Comparison of ENCODE assay signal across 9 cellular contexts in the genomic region with DNA sequence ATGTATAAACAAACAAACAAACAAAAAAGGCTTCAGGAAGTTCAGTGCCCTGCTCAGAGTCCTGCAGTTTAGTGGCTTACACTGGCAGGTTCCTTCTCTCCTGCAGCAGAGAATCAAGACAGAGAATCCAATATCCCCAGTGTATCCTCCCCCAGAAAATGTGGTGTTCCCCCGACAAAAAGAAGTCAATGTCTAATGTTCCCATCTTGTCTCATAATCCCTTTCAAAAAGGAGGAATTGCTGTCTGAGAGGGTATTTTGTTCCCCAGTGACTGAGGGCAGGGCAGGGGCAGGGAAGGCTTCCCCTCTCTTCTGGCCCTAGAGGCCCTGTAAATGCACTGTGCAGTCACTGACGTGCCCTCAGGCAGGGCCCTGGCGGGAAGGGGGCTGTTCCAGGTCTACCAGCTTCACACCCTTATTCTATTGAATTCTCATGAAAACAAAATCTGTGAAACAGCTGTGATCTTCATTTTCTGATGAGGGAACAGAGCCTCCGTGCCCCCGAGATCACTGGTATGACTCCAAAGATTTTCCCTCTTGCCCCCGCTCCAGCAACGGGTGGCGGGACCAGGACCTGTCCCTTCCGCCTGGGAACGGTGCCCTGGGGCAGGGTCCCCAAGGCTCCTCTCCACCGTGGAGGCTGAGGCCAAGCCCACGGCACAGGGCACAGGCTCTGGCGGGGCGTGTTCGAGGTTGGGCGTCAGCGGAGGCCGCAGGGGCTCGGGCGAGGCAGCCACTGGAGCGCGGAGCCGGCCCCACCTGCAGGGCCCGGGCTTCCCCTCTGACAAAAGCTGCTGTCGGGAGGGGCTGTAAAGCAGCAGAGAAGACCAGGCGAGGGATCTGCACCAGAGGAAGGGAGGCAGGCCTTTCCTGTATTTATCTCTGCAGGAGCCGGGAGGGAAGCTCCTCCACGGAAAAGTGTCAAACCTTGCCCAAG. TPM values are rescaled to one million over a fixed set of nuclear protein-coding genes. Genes with fewer than 3 reads are reported as not detected.
A peak's percentile ranks its signal among the peaks of the same experiment; 100 is the strongest.
DNase-seq lines count a peak whose midpoint lies in the region; ATAC-seq and TF ChIP-seq lines count a peak whose summit lies in the region.
"Had no signal": no experiment of that assay in that cellular context is flagged by ENCODE, and none has a peak within 500 bp of the region (broad histone marks: within the 10 kb centered on the region; RNA-seq: fewer than 3 reads in every experiment).

No MANE protein-coding gene starts in this region.

- H4K20me1 ChIP-seq in DOHH2 (ENCODE audit: control insufficient read depth, insufficient read depth, low read depth, low read length), result no peaks in the 10 kb centered on the region

- POLR2A ChIA-PET in activated CD4-positive, alpha-beta T cell treated with anti-CD3 and anti-CD28 coated beads, Interleukin-2, amount 10 ng/mL, durations not matched to agents 7 days and 5 days (lab: Charles Lee), result no interaction called here

- H3K27ac ChIP-seq in DOHH2 (ENCODE audit: low read depth, low read length), result peak overlapping the region; percentile 99

- no peaks in the 10 kb centered on the region for H3K27me3 ChIP-seq in DOHH2 (ENCODE audit: control insufficient read depth, low read length)

- H3K4me3 Mint-ChIP-seq in mesothelial cell of epicardium, result no peak overlapping the region
- H3K4me3 Mint-ChIP-seq in activated CD4-positive, alpha-beta T cell treated with anti-CD3 and anti-CD28 coated beads, Interleukin-2, amount 10 ng/mL, durations not matched to agents 7 days and 5 days, result no peak overlapping the region

- DNase-seq in COLO829 (ENCODE audit: low spot score) (no peak), mesothelial cell of epicardium (ENCODE audit: low spot score in 2 of 2, unreplicated experiment in 2 of 2) (no peak)
- DNase-seq in effector CD8-positive, alpha-beta T cell (lab: John Stamatoyannopoulos, UW), result no peak
- no peak for DNase-seq in activated CD4-positive, alpha-beta T cell treated with anti-CD3 and anti-CD28 coated beads, Interleukin-2, amount 10 ng/mL, durations not matched to agents 7 days and 5 days
- DNase-seq: RPMI8226 had no signal

- H3K9me3 ChIP-seq in DOHH2 (ENCODE audit: control insufficient read depth, insufficient read depth, low read length), result no peaks in the 10 kb centered on the region

- peaks cover 32% of the 10 kb centered on the region for H3F3A ChIP-seq in DOHH2 (ENCODE audit: control insufficient read depth, insufficient read depth)

- H3K27me3 Mint-ChIP-seq in mesothelial cell of epicardium (ENCODE audit: low read depth), result peaks cover 30% of the 10 kb centered on the region
- H3K27me3 Mint-ChIP-seq in activated CD4-positive, alpha-beta T cell treated with anti-CD3 and anti-CD28 coated beads, Interleukin-2, amount 10 ng/mL, durations not matched to agents 7 days and 5 days, result no peaks in the 10 kb centered on the region

- H3K9me2 ChIP-seq in DOHH2 (replicated peaks; ENCODE audit: control insufficient read depth, low read length), result no peaks in the 10 kb centered on the region

- CTCF ChIA-PET in activated CD4-positive, alpha-beta T cell treated with anti-CD3 and anti-CD28 coated beads, Interleukin-2, amount 10 ng/mL, durations not matched to agents 7 days and 5 days (lab: Charles Lee), result no interaction called here

- H3K9me3 Mint-ChIP-seq in mesothelial cell of epicardium, result peaks cover 7% of the 10 kb centered on the region
- H3K9me3 Mint-ChIP-seq in activated CD4-positive, alpha-beta T cell treated with anti-CD3 and anti-CD28 coated beads, Interleukin-2, amount 10 ng/mL, durations not matched to agents 7 days and 5 days, result no peaks in the 10 kb centered on the region

- H3K4me1 ChIP-seq in DOHH2 (ENCODE audit: control insufficient read depth, low read length), result peaks cover 75% of the 10 kb centered on the region

- TF ChIP-seq CTCF in DOHH2 (IDR thresholded peaks at IDR 0.05; ENCODE audit: low read depth, low read length, poor library complexity, severe bottlenecking) (no peak), mesothelial cell of epicardium (IDR thresholded peaks at IDR 0.05; ENCODE audit: unreplicated experiment) (no peak)

- no peak overlapping the region for H3K27ac Mint-ChIP-seq in mesothelial cell of epicardium
- no peak overlapping the region for H3K27ac Mint-ChIP-seq in activated CD4-positive, alpha-beta T cell treated with anti-CD3 and anti-CD28 coated beads, Interleukin-2, amount 10 ng/mL, durations not matched to agents 7 days and 5 days

- no peaks in the 10 kb centered on the region for H3K36me3 Mint-ChIP-seq in mesothelial cell of epicardium
- H3K36me3 Mint-ChIP-seq in activated CD4-positive, alpha-beta T cell treated with anti-CD3 and anti-CD28 coated beads, Interleukin-2, amount 10 ng/mL, durations not matched to agents 7 days and 5 days (ENCODE audit: low read depth), result no peaks in the 10 kb centered on the region

- H3K4me1 Mint-ChIP-seq in mesothelial cell of epicardium, result no peaks in the 10 kb centered on the region
- H3K4me1 Mint-ChIP-seq in activated CD4-positive, alpha-beta T cell treated with anti-CD3 and anti-CD28 coated beads, Interleukin-2, amount 10 ng/mL, durations not matched to agents 7 days and 5 days, result no peaks in the 10 kb centered on the region

- H3K4me2 ChIP-seq in DOHH2 (ENCODE audit: low read length), result peak overlapping the region; percentile 97

- peaks cover 2% of the 10 kb centered on the region; the same call in 1 of the 2 replicates for H3K36me3 ChIP-seq in DOHH2 (ENCODE audit: control insufficient read depth, low read length)

- H3K4me3 ChIP-seq in DOHH2 (ENCODE audit: low read length), result peak overlapping the region; percentile 79

- peaks cover 4% of the 10 kb centered on the region; the same call in 1 of the 2 replicates for H3K79me2 ChIP-seq in DOHH2 (ENCODE audit: control insufficient read depth, low read length)

- ATAC-seq in GM19395 (IDR thresholded peaks at IDR 0.05; ENCODE audit: unreplicated experiment) (peak; percentile 72), HG03108 (IDR thresholded peaks at IDR 0.05; ENCODE audit: unreplicated experiment) (peak; percentile 60), esophagus mucosa (peak; percentile 94)

RNA-seq across cellular contexts. Expression of a gene that starts 13.4 kb away (rescaled TPM):
- total RNA-seq in esophagus mucosa (1.6 TPM), mesothelial cell of epicardium (2.6 to 4.3 TPM (median 3.3 TPM) in 3 replicates)
- under 1 TPM; 0.37 to 0.40 TPM for total RNA-seq in activated CD4-positive, alpha-beta T cell treated with anti-CD3 and anti-CD28 coated beads, Interleukin-2, amount 10 ng/mL, durations not matched to agents 7 days and 5 days
